In the genomic region with DNA sequence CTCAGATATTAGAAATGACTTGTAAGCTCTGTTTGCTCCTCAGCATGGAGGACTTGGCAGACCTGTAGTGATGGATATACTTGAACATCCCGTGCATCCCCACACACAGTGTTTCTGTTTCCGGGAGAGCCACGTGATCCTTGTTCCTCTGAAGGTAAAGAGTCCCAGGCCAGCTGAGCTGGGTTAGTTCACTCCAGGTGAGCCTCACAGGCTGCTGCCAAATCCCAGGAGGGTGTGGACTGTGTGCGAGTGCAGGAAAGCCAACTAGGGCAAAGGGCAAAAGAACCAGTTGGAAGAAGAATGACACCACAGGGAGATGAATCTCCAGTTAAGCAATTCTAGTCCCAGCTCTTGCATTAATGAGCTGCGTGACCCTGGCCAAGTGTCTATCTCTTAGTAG, we compare ENCODE assay signal across 1 cellular context.
TF ChIP-seq lines count a peak whose summit lies in the region.

No MANE protein-coding gene starts in this region.

TF ChIP-seq in GM23338, 12 proteins besides CTCF, POLR2A, EP300 and RAD21 (continued from another document):
- no peak for TF ChIP-seq REST (IDR thresholded peaks at IDR 0.05; ENCODE audit: unreplicated experiment)
- no peak for TF ChIP-seq POLR2AphosphoS5 (IDR thresholded peaks at IDR 0.05; ENCODE audit: low read depth)
- TF ChIP-seq, protein P1, sequence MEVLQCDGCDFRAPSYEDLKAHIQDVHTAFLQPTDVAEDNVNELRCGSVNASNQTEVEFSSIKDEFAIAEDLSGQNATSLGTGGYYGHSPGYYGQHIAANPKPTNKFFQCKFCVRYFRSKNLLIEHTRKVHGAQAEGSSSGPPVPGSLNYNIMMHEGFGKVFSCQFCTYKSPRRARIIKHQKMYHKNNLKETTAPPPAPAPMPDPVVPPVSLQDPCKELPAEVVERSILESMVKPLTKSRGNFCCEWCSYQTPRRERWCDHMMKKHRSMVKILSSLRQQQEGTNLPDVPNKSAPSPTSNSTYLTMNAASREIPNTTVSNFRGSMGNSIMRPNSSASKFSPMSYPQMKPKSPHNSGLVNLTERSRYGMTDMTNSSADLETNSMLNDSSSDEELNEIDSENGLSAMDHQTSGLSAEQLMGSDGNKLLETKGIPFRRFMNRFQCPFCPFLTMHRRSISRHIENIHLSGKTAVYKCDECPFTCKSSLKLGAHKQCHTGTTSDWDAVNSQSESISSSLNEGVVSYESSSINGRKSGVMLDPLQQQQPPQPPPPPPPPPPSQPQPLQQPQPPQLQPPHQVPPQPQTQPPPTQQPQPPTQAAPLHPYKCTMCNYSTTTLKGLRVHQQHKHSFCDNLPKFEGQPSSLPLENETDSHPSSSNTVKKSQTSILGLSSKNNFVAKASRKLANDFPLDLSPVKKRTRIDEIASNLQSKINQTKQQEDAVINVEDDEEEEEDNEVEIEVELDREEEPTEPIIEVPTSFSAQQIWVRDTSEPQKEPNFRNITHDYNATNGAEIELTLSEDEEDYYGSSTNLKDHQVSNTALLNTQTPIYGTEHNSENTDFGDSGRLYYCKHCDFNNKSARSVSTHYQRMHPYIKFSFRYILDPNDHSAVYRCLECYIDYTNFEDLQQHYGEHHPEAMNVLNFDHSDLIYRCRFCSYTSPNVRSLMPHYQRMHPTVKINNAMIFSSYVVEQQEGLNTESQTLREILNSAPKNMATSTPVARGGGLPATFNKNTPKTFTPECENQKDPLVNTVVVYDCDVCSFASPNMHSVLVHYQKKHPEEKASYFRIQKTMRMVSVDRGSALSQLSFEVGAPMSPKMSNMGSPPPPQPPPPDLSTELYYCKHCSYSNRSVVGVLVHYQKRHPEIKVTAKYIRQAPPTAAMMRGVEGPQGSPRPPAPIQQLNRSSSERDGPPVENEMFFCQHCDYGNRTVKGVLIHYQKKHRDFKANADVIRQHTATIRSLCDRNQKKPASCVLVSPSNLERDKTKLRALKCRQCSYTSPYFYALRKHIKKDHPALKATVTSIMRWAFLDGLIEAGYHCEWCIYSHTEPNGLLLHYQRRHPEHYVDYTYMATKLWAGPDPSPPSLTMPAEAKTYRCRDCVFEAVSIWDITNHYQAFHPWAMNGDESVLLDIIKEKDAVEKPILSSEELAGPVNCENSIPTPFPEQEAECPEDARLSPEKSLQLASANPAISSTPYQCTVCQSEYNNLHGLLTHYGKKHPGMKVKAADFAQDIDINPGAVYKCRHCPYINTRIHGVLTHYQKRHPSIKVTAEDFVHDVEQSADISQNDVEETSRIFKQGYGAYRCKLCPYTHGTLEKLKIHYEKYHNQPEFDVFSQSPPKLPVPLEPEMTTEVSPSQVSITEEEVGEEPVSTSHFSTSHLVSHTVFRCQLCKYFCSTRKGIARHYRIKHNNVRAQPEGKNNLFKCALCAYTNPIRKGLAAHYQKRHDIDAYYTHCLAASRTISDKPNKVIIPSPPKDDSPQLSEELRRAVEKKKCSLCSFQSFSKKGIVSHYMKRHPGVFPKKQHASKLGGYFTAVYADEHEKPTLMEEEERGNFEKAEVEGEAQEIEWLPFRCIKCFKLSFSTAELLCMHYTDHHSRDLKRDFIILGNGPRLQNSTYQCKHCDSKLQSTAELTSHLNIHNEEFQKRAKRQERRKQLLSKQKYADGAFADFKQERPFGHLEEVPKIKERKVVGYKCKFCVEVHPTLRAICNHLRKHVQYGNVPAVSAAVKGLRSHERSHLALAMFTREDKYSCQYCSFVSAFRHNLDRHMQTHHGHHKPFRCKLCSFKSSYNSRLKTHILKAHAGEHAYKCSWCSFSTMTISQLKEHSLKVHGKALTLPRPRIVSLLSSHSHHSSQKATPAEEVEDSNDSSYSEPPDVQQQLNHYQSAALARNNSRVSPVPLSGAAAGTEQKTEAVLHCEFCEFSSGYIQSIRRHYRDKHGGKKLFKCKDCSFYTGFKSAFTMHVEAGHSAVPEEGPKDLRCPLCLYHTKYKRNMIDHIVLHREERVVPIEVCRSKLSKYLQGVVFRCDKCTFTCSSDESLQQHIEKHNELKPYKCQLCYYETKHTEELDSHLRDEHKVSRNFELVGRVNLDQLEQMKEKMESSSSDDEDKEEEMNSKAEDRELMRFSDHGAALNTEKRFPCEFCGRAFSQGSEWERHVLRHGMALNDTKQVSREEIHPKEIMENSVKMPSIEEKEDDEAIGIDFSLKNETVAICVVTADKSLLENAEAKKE (CRISPR knock-in tag; IDR thresholded peaks at IDR 0.05), result no peak
- no peak for TF ChIP-seq NANOG (IDR thresholded peaks at IDR 0.05; ENCODE audit: borderline replicate concordance)
- TF ChIP-seq ZNF331 (CRISPR knock-in tag; IDR thresholded peaks at IDR 0.05; ENCODE audit: low read depth), result no peak
